18 cellular contexts compared by ENCODE assay signal in the genomic region with DNA sequence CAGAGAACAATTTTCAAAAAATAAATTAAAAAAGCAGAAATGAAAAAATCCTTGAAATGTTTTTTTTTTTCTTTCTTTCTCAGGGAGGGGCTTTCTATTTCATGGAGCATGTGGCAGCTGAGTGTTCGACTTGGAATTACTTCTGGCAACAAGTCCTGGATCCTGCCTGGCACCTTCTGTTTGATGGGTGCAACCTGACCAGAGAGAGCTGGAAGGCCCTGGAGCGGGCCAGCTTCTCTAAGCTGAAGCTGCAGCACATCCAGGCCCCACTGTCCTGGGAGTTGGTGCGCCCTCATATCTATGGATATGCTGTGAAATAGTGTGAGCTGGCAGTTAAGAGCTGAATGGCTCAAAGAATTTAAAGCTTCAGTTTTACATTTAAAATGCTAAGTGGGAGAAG. TPM values are rescaled to one million over a fixed set of nuclear protein-coding genes. Genes with fewer than 3 reads are reported as not detected.
"Had no signal": no experiment of that assay in that cellular context is flagged by ENCODE, and none has a peak within 500 bp of the region (broad histone marks: within the 10 kb centered on the region; RNA-seq: fewer than 3 reads in every experiment).

No MANE protein-coding gene starts in this region.

- H3K27ac Mint-ChIP-seq: activated naive CD8-positive, alpha-beta T cell; activated T-cell treated with anti-CD3 and anti-CD28 coated beads, Interleukin-2, amount 50 U/mL, for 24 hours had no signal

- ATAC-seq: activated CD4-positive, CD25-positive, alpha-beta regulatory T cell treated with anti-CD3 and anti-CD28 coated beads, Interleukin-2, amount 50 U/mL, for 24 hours; right cardiac atrium; SK-N-SH treated with all-trans-retinoic acid at 6 μM for 48 hours had no signal

- H3K27me3 Mint-ChIP-seq: activated naive CD8-positive, alpha-beta T cell; activated T-cell treated with anti-CD3 and anti-CD28 coated beads, Interleukin-2, amount 50 U/mL, for 24 hours; naive B cell had no signal

- H3K27ac ChIP-seq: colonic mucosa had no signal

- H3K36me3 Mint-ChIP-seq: activated naive CD8-positive, alpha-beta T cell had no signal

- H3K4me3 Mint-ChIP-seq: activated naive CD8-positive, alpha-beta T cell; activated T-cell treated with anti-CD3 and anti-CD28 coated beads, Interleukin-2, amount 50 U/mL, for 24 hours had no signal

- H3K27me3 ChIP-seq: colonic mucosa, spleen, uterus had no signal

- H3K9me3 ChIP-seq: colonic mucosa, spleen, uterus had no signal

- DNase-seq: activated CD4-positive, alpha-beta T cell treated with anti-CD3 and anti-CD28 coated beads, Interleukin-2, amount 50 U/mL, for 4 hours; activated gamma-delta T cell; activated T-cell treated with anti-CD3 and anti-CD28 coated beads, Interleukin-2, amount 50 U/mL, for 24 hours; aorta; colonic mucosa; effector memory CD4-positive, alpha-beta T cell; naive B cell; right cardiac atrium; spleen; stimulated activated naive CD4-positive, alpha-beta T cell; T-helper 2 cell; uterus had no signal

- H3K9me3 Mint-ChIP-seq: activated T-cell treated with anti-CD3 and anti-CD28 coated beads, Interleukin-2, amount 50 U/mL, for 24 hours; naive B cell had no signal

- H3K36me3 ChIP-seq: colonic mucosa, uterus had no signal

- H3K4me3 ChIP-seq: colonic mucosa, lung had no signal

RNA-seq across cellular contexts. Expression of gene HIGD1C, which starts 22.5 kb away (rescaled TPM):
- total RNA-seq: aorta, bronchial epithelial cell, colonic mucosa, kidney epithelial cell, lung, right cardiac atrium, spleen, uterus had no signal
- polyA plus RNA-seq: aorta, lung, right cardiac atrium, spleen had no signal
